ENCODE assay signal across 11 cellular contexts in genomic region chr4:4990857-4991540, GRCh38. TPM values are rescaled to one million over a fixed set of nuclear protein-coding genes. Genes with fewer than 3 reads are reported as not detected.
A peak's percentile ranks its signal among the peaks of the same experiment; 100 is the strongest.
DNase-seq lines count a peak whose midpoint lies in the region; ATAC-seq and TF ChIP-seq lines count a peak whose summit lies in the region.
"Had no signal": no experiment of that assay in that cellular context is flagged by ENCODE, and none has a peak within 500 bp of the region (broad histone marks: within the 10 kb centered on the region; RNA-seq: fewer than 3 reads in every experiment).

No MANE protein-coding gene starts in this region.

- H3K79me2 ChIP-seq in neural progenitor cell (ENCODE audit: low read depth): no peaks in the 10 kb centered on the region

- intact Hi-C loops in ovary (cut with DNase I): loop anchor here in 2 of 4 donors (5.0 to 10.0 kb wide), 2 partner anchors 504 to 736 kb away; no protein-coding TSS in a partner anchor
- intact Hi-C loops in CD4-positive, alpha-beta T cell (cut with DNase I, micrococcal nuclease): loop anchor here (5.0 to 10.0 kb wide), 2 partner anchors 504 to 824 kb away; no protein-coding TSS in a partner anchor

- H3K27ac Mint-ChIP-seq in CD4-positive, alpha-beta T cell: no peak overlapping the region
- H3K27ac Mint-ChIP-seq in neural progenitor cell: no peak overlapping the region
- H3K27ac Mint-ChIP-seq: stimulated activated naive CD8-positive, alpha-beta T cell treated with anti-CD3 and anti-CD28 coated beads, Interleukin-15, Interleukin-2, amounts not matched to agents 100 ng/mL and 50 ng/mL, for 24 hours had no signal

- no peak for ATAC-seq in CD4-positive, alpha-beta T cell (ENCODE audit: poor library complexity)
- ATAC-seq in HG03432 (IDR thresholded peaks at IDR 0.05; ENCODE audit: unreplicated experiment): no peak

- no peaks in the 10 kb centered on the region for H3K27me3 ChIP-seq in ovary
- H3K27me3 ChIP-seq in CD4-positive, alpha-beta T cell (ENCODE audit: control insufficient read depth, insufficient read depth, low read length): peaks cover 3% of the 10 kb centered on the region
- peaks cover 5% of the 10 kb centered on the region for H3K27me3 ChIP-seq in neural progenitor cell

- H3K4me1 ChIP-seq in ovary (ENCODE audit: insufficient read depth) (peaks cover 11% of the 10 kb centered on the region), neural progenitor cell (no peaks in the 10 kb centered on the region)

- H3K4me1 Mint-ChIP-seq in CD4-positive, alpha-beta T cell (ENCODE audit: low read depth): no peaks in the 10 kb centered on the region
- peaks cover 2% of the 10 kb centered on the region for H3K4me1 Mint-ChIP-seq in neural progenitor cell

- no peaks in the 10 kb centered on the region for H3K36me3 ChIP-seq in ovary
- H3K36me3 ChIP-seq in neural progenitor cell: no peaks in the 10 kb centered on the region

- no peaks in the 10 kb centered on the region for H3K9me3 Mint-ChIP-seq in CD4-positive, alpha-beta T cell
- H3K9me3 Mint-ChIP-seq in neural progenitor cell: peaks cover 2% of the 10 kb centered on the region
- H3K9me3 Mint-ChIP-seq: stimulated activated naive CD8-positive, alpha-beta T cell treated with anti-CD3 and anti-CD28 coated beads, Interleukin-15, Interleukin-2, amounts not matched to agents 100 ng/mL and 50 ng/mL, for 24 hours had no signal

- no peak overlapping the region for H3K9ac ChIP-seq in neural progenitor cell

- H3K36me3 Mint-ChIP-seq in CD4-positive, alpha-beta T cell (ENCODE audit: low read depth): no peaks in the 10 kb centered on the region
- no peaks in the 10 kb centered on the region for H3K36me3 Mint-ChIP-seq in neural progenitor cell

- peaks cover 20% of the 10 kb centered on the region for H3K27me3 Mint-ChIP-seq in CD4-positive, alpha-beta T cell
- peaks cover 17% of the 10 kb centered on the region for H3K27me3 Mint-ChIP-seq in neural progenitor cell (ENCODE audit: insufficient read depth, low read depth)
- H3K27me3 Mint-ChIP-seq: stimulated activated naive CD8-positive, alpha-beta T cell treated with anti-CD3 and anti-CD28 coated beads, Interleukin-15, Interleukin-2, amounts not matched to agents 100 ng/mL and 50 ng/mL, for 24 hours had no signal

- no peak for TF ChIP-seq POLR2A in ovary (IDR thresholded peaks at IDR 0.05)

- H2AFZ ChIP-seq in neural progenitor cell (replicated peaks): no peak overlapping the region

- H3K4me2 ChIP-seq in neural progenitor cell: no peak overlapping the region

- H3F3A ChIP-seq in neural progenitor cell (ENCODE audit: low read depth): no peaks in the 10 kb centered on the region

- no peak overlapping the region for H3K4me3 Mint-ChIP-seq in CD4-positive, alpha-beta T cell
- H3K4me3 Mint-ChIP-seq in neural progenitor cell: no peak overlapping the region
- H3K4me3 Mint-ChIP-seq: stimulated activated naive CD8-positive, alpha-beta T cell treated with anti-CD3 and anti-CD28 coated beads, Interleukin-15, Interleukin-2, amounts not matched to agents 100 ng/mL and 50 ng/mL, for 24 hours had no signal

- DNase-seq in AG20443 (ENCODE audit: low spot score) (peak; percentile 96), RWPE1 (ENCODE audit: low spot score) (peak; percentile 38), globus pallidus (ENCODE audit: low spot score) (peak; percentile 31), ovary (peak; percentile 78 to 89 (median 84)), NCI-H748 (lab: John Stamatoyannopoulos, UW; ENCODE audit: unreplicated experiment) (no peak), neural progenitor cell (ENCODE audit: low spot score) (no peak)
- no peak for DNase-seq in CD4-positive, alpha-beta T cell
- DNase-seq: activated naive CD4-positive, alpha-beta T cell treated with anti-CD3 and anti-CD28 coated beads, Interleukin-2, amount 50 U/mL, for 16 hours; DMS 273 treated with DMSO at 0.1 percent for 48 hours had no signal

- TF ChIP-seq EP300 in ovary (IDR thresholded peaks at IDR 0.05): no peak

- H3K4me3 ChIP-seq in ovary (no peak overlapping the region), neural progenitor cell (no peak overlapping the region)

- CTCF ChIA-PET in RWPE1 (lab: Yijun Ruan, JAX): no interaction called here
- CTCF ChIA-PET in CD4-positive, alpha-beta T cell (lab: Charles Lee): no interaction called here

- no peaks in the 10 kb centered on the region for H4K20me1 ChIP-seq in neural progenitor cell (ENCODE audit: low read depth)

- POLR2A ChIA-PET in RWPE1 (lab: Yijun Ruan, JAX; ENCODE audit: low non-redundant PET): no interaction called here
- POLR2A ChIA-PET in CD4-positive, alpha-beta T cell (lab: Charles Lee): no interaction called here

- no peak overlapping the region for H3K27ac ChIP-seq in RWPE1
- H3K27ac ChIP-seq in ovary: peak overlapping the region in 1 of 2 donors; percentile 63
- no peak overlapping the region for H3K27ac ChIP-seq in CD4-positive, alpha-beta T cell (ENCODE audit: low read depth, low read length)
- no peak overlapping the region for H3K27ac ChIP-seq in neural progenitor cell

- no peaks in the 10 kb centered on the region for H3K9me3 ChIP-seq in ovary
- no peaks in the 10 kb centered on the region for H3K9me3 ChIP-seq in CD4-positive, alpha-beta T cell (ENCODE audit: control insufficient read depth, low read length)
- no peaks in the 10 kb centered on the region for H3K9me3 ChIP-seq in neural progenitor cell (ENCODE audit: low read depth)

- TF ChIP-seq CTCF in RWPE1 (conservative IDR thresholded peaks at IDR 0.05; ENCODE audit: low read depth): no peak
- TF ChIP-seq CTCF in ovary (IDR thresholded peaks at IDR 0.05): no peak
- no peak for TF ChIP-seq CTCF in CD4-positive, alpha-beta T cell (IDR thresholded peaks at IDR 0.05)
- TF ChIP-seq CTCF in neural progenitor cell (IDR thresholded peaks at IDR 0.05): no peak

- 17 to 21% (median 18%) methylated on average over 15 of the region's 15 CpGs for WGBS in ovary, 3 donors

RNA-seq across cellular contexts. Expression of gene CYTL1, which starts 28.3 kb away (rescaled TPM):
- total RNA-seq in ovary: 1 to 10 TPM in 6 of 7 donors, under 1 TPM in 1; 0.97 to 2.1 (median 1.5) TPM
- 1 to 10 TPM; 4.4 to 5.6 TPM for polyA plus RNA-seq in ovary
- not detected for total RNA-seq in CD4-positive, alpha-beta T cell
- total RNA-seq in neural progenitor cell (ENCODE audit: low replicate concordance): 1.1 and 3.1 TPM in 2 replicates

Comparison
In these comparisons a context has a peak if more than half of its experiments do, and no peak if none do; other contexts are left out.
1. DNase-seq: peak in AG20443 (single experiment), RWPE1 (single experiment), globus pallidus (single experiment) and ovary (5 of 5); none in CD4-positive, alpha-beta T cell (0 of 10), NCI-H748 (single experiment) and neural progenitor cell (single experiment).